8 cellular contexts compared by ENCODE assay signal in genomic region chr20:45993197-45993951, GRCh38. TPM values are rescaled to one million over a fixed set of nuclear protein-coding genes. Genes with fewer than 3 reads are reported as not detected.
DNase-seq lines count a peak whose midpoint lies in the region; ATAC-seq and TF ChIP-seq lines count a peak whose summit lies in the region.

No MANE protein-coding gene starts in this region.

- peak; percentile 87 for DNase-seq in ELR (ENCODE audit: low read depth)
- DNase-seq in NB4 (ENCODE audit: low read depth): peak; percentile 92
- DNase-seq in amniotic epithelial cell (ENCODE audit: low read depth): peak; percentile 76
- DNase-seq in mucosa of gallbladder (ENCODE audit: low spot score): peak; percentile 44
- DNase-seq in activated CD4-positive, alpha-beta T cell treated with anti-CD3 and anti-CD28 coated beads for 4 hours: no peak
- DNase-seq in GM19240 (ENCODE audit: insufficient read length, low spot score): no peak

- no peak overlapping the region for H3K4me3 ChIP-seq in NB4 (ENCODE audit: low read depth, low read length)

- no peak for TF ChIP-seq CTCF in NB4 (IDR thresholded peaks at IDR 0.05; ENCODE audit: low read depth, low read length)

- TF ChIP-seq POLR2A in NB4 (IDR thresholded peaks at IDR 0.05; ENCODE audit: extremely low read depth, insufficient read length): no peak

- ATAC-seq in GM19463 (IDR thresholded peaks at IDR 0.05; ENCODE audit: unreplicated experiment) (no peak), HG02763 (IDR thresholded peaks at IDR 0.05; ENCODE audit: unreplicated experiment) (no peak)

RNA-seq across cellular contexts. Expression of gene MMP9, which starts 15.3 kb away (rescaled TPM):
- 0.52 TPM for total RNA-seq in mucosa of gallbladder

RNA-seq across cellular contexts. Expression of gene ZNF335, which starts 21.4 kb away (rescaled TPM):
- 19.4 TPM for total RNA-seq in mucosa of gallbladder

RNA-seq across cellular contexts. Expression of gene SLC12A5, which starts 35.6 kb away (rescaled TPM):
- 0.32 TPM for total RNA-seq in mucosa of gallbladder

RNA-seq across cellular contexts. Expression of gene PCIF1, which starts 58.9 kb away (rescaled TPM):
- 29.3 TPM for total RNA-seq in mucosa of gallbladder

Comparison
In these comparisons a context has a peak if more than half of its experiments do, and no peak if none do; other contexts are left out.
1. DNase-seq: peak in ELR (single experiment), NB4 (single experiment), amniotic epithelial cell (single experiment) and mucosa of gallbladder (single experiment); none in activated CD4-positive, alpha-beta T cell treated with anti-CD3 and anti-CD28 coated beads for 4 hours (0 of 2) and GM19240 (single experiment).